ENCODE assay signal across 8 cellular contexts in the genomic region with DNA sequence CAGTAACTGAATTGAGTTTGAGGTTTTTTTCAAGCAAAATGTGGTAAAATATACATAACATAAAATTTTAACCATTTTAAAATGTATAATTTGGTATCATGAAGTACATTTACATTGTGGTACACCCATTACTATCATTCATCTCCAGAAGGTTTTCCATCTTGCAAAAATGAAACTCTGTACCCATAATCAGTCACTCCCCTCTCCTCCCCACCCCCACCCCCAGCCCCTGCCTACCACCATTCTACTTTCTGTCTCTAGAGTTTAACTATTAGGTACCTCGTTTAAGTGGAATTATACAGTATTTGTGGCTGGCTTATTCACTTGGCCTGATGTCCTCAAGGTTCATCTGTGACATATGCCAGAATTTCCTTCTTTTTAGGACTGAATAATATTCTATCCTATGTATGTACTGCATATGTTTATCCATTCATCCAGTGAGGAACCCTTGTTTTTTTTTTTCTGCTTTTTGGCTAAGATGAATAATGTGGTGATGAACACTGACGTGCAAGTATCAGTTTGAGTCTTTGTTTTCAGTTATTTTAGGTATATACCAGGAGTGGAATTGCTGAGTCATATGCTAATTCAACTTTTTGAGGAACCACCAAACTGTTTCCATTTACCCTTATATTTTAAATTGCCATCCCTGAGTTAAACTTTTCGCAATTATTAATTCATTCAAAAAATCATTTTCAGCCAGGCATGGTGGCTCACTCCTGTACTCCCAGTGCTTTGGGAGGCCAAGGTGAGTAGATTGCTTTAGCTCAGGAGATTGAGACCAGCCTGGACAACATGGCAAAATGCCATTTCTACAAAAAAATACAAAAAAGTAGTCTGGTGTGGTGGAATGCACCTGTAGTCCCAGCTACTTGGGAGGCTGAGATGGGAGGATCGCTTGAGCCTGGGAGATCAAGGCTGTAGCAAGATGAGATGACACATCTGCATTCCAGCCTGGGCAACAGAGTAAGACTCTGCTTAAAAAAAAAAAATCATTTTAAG.
DNase-seq lines count a peak whose midpoint lies in the region; ATAC-seq and TF ChIP-seq lines count a peak whose summit lies in the region.

No MANE protein-coding gene starts in this region.

- peak; percentile 79 for ATAC-seq in GM19043 (IDR thresholded peaks at IDR 0.05; ENCODE audit: low read depth, unreplicated experiment)
- peak; percentile 72 for ATAC-seq in HG02970 (IDR thresholded peaks at IDR 0.05; ENCODE audit: low FRiP score, unreplicated experiment)
- ATAC-seq in RWPE2 (ENCODE audit: low read depth) = no peak
- ATAC-seq in gastroesophageal sphincter = no peak

- H3K4me1 ChIP-seq in RWPE2 (ENCODE audit: insufficient read depth, poor library complexity, severe bottlenecking) (peaks cover 58% of the 10 kb centered on the region), gastroesophageal sphincter (peaks cover 0 to 60% (median 12%) of the 10 kb centered on the region in 3 donors), spleen (peaks cover 0 to 21% (median 1%) of the 10 kb centered on the region in 6 donors)

- H3K27ac ChIP-seq in RWPE2 (ENCODE audit: poor library complexity, severe bottlenecking) (peak overlapping the region; percentile 99), gastroesophageal sphincter (peak overlapping the region in 3 of 4 donors; percentile 34 to 69 (median 64)), spleen (peak overlapping the region in 1 of 8 donors; percentile 3)

- 66 to 75% methylated on average over 4 of the region's 4 CpGs for WGBS in gastroesophageal sphincter (ENCODE audit: low coverage in 1 of 2), 2 donors
- WGBS in spleen, 5 donors = 45 to 54% (median 52%) methylated on average over 4 of the region's 4 CpGs

- no peaks in the 10 kb centered on the region for H3K27me3 ChIP-seq in RWPE2 (ENCODE audit: insufficient read depth, poor library complexity, severe bottlenecking)
- no peaks in the 10 kb centered on the region for H3K27me3 ChIP-seq in gastroesophageal sphincter
- H3K27me3 ChIP-seq in spleen (replicated peaks in 1 of 7) = no peaks in the 10 kb centered on the region

- DNase-seq in RWPE2 (ENCODE audit: low spot score) = no peak
- no peak for DNase-seq in islet precursor cell
- no peak for DNase-seq in GM03348 (ENCODE audit: low spot score)
- no peak for DNase-seq in NCI-H1930 (lab: John Stamatoyannopoulos, UW)
- DNase-seq in spleen = no peak

- no peak for TF ChIP-seq CTCF in RWPE2 (IDR thresholded peaks at IDR 0.05; ENCODE audit: poor library complexity, severe bottlenecking)
- TF ChIP-seq CTCF in gastroesophageal sphincter (IDR thresholded peaks at IDR 0.05) = no peak
- no peak for TF ChIP-seq CTCF in spleen (IDR thresholded peaks at IDR 0.05 in 8 of 11, conservative IDR thresholded peaks at IDR 0.05 in 3 of 11)

- no peaks in the 10 kb centered on the region for H3K9me3 ChIP-seq in RWPE2 (ENCODE audit: severe bottlenecking)
- no peaks in the 10 kb centered on the region for H3K9me3 ChIP-seq in gastroesophageal sphincter
- H3K9me3 ChIP-seq in spleen = peaks cover 0 to 4% (median 0%) of the 10 kb centered on the region in 8 donors

- TF ChIP-seq EP300 in gastroesophageal sphincter (IDR thresholded peaks at IDR 0.05) = no peak

- H3K4me3 ChIP-seq in RWPE2 (ENCODE audit: severe bottlenecking) = no peak overlapping the region
- H3K4me3 ChIP-seq in gastroesophageal sphincter = no peak overlapping the region
- H3K4me3 ChIP-seq in spleen = no peak overlapping the region

- TF ChIP-seq POLR2A in gastroesophageal sphincter (IDR thresholded peaks at IDR 0.05) (no peak), spleen (IDR thresholded peaks at IDR 0.05) (no peak)

- intact Hi-C loops in spleen (cut with DNase I; ENCODE audit: low total_unique reads) = no loop called here

- H3K36me3 ChIP-seq in RWPE2 (ENCODE audit: low read depth) (peaks cover 74% of the 10 kb centered on the region), gastroesophageal sphincter (no peaks in the 10 kb centered on the region), spleen (no peaks in the 10 kb centered on the region)

Comparison
In these comparisons a context has a peak if more than half of its experiments do, and no peak if none do; other contexts are left out.
1. ATAC-seq: peak in GM19043 (single experiment) and HG02970 (single experiment); none in RWPE2 (single experiment) and gastroesophageal sphincter (single experiment).